ENCODE assay signal across 18 cellular contexts in genomic region chr11:45212566-45213315, GRCh38.
DNase-seq lines count a peak whose midpoint lies in the region; ATAC-seq, FAIRE-seq and TF ChIP-seq lines count a peak whose summit lies in the region.
"Had no signal": no experiment of that assay in that cellular context is flagged by ENCODE, and none has a peak within 500 bp of the region (broad histone marks: within the 10 kb centered on the region; RNA-seq: fewer than 3 reads in every experiment).

No MANE protein-coding gene starts in this region.

- no peak overlapping the region for H3K4me3 Mint-ChIP-seq in neural progenitor cell
- H3K4me3 Mint-ChIP-seq: activated naive CD8-positive, alpha-beta T cell; CD4-positive, CD25-positive, alpha-beta regulatory T cell; T-helper 2 cell treated with Interferon-gamma antibody and Interleukin-4, amounts not matched to agents 5 μg/mL and 100 μg/mL, for 36 hours had no signal

- ATAC-seq in HG03378 (IDR thresholded peaks at IDR 0.05; ENCODE audit: unreplicated experiment), result no peak
- ATAC-seq: stimulated activated naive CD8-positive, alpha-beta T cell treated with anti-CD3 and anti-CD28 coated beads, Interleukin-15, Interleukin-2, amounts not matched to agents 100 U/mL and 50 U/mL, for 24 hours had no signal

- no peak overlapping the region for H3K9ac ChIP-seq in neural progenitor cell

- TF ChIP-seq CTCF in C4-2B (conservative IDR thresholded peaks at IDR 0.05) (peak; percentile 47), HFF-Myc (IDR thresholded peaks at IDR 0.05; ENCODE audit: low read depth, low read length, missing control alignments) (peak; percentile 31), neural progenitor cell (IDR thresholded peaks at IDR 0.05) (peak; percentile 72)

- no peak overlapping the region for H3K4me3 ChIP-seq in HFF-Myc (replicated peaks; ENCODE audit: low read depth, low read length)
- no peak overlapping the region for H3K4me3 ChIP-seq in neural progenitor cell
- H3K4me3 ChIP-seq in small intestine (ENCODE audit: low read depth in 1 of 2, low read length in 2 of 2), result no peak overlapping the region
- H3K4me3 ChIP-seq: skin epidermis, vagina had no signal

- H3K4me2 ChIP-seq in neural progenitor cell, result no peak overlapping the region

- peaks cover 10% of the 10 kb centered on the region for H3K27me3 Mint-ChIP-seq in neural progenitor cell (ENCODE audit: insufficient read depth, low read depth)
- H3K27me3 Mint-ChIP-seq: activated naive CD8-positive, alpha-beta T cell; CD4-positive, CD25-positive, alpha-beta regulatory T cell had no signal

- no peaks in the 10 kb centered on the region for H3K27me3 ChIP-seq in neural progenitor cell
- no peaks in the 10 kb centered on the region for H3K27me3 ChIP-seq in small intestine (ENCODE audit: control insufficient read depth in 2 of 2, insufficient read depth in 2 of 2, low read length in 2 of 2)
- H3K27me3 ChIP-seq: neutrophil, vagina had no signal

- H3K27ac ChIP-seq in C4-2B, result no peak overlapping the region
- peak overlapping the region; percentile 10 for H3K27ac ChIP-seq in cingulate gyrus (ENCODE audit: low read depth, low read length)
- no peak overlapping the region for H3K27ac ChIP-seq in neural progenitor cell
- H3K27ac ChIP-seq in small intestine (ENCODE audit: low read depth in 1 of 2, low read length in 1 of 2), result no peak overlapping the region
- H3K27ac ChIP-seq: neutrophil, skin epidermis, vagina had no signal

- H4K20me1 ChIP-seq in neural progenitor cell (ENCODE audit: low read depth), result no peaks in the 10 kb centered on the region

- peaks cover 5% of the 10 kb centered on the region for H3F3A ChIP-seq in neural progenitor cell (ENCODE audit: low read depth)

- H3K36me3 ChIP-seq in neural progenitor cell (no peaks in the 10 kb centered on the region), small intestine (ENCODE audit: control insufficient read depth in 2 of 2, insufficient read depth in 2 of 2, low read length in 2 of 2) (no peaks in the 10 kb centered on the region)

- no peaks in the 10 kb centered on the region for H3K79me2 ChIP-seq in neural progenitor cell (ENCODE audit: low read depth)

- H3K4me1 ChIP-seq in neural progenitor cell (peaks cover 14% of the 10 kb centered on the region), small intestine (ENCODE audit: control insufficient read depth in 2 of 2, insufficient read depth in 1 of 2, low read depth in 1 of 2, low read length in 1 of 2) (no peaks in the 10 kb centered on the region)

- no peak overlapping the region for H2AFZ ChIP-seq in neural progenitor cell (replicated peaks)

- H3K27ac Mint-ChIP-seq in neural progenitor cell, result no peak overlapping the region
- H3K27ac Mint-ChIP-seq: CD4-positive, CD25-positive, alpha-beta regulatory T cell; T-helper 2 cell treated with Interferon-gamma antibody and Interleukin-4, amounts not matched to agents 5 μg/mL and 100 μg/mL, for 36 hours had no signal

- no peak for FAIRE-seq in small intestine (lab: Jason Lieb, UNC)
- FAIRE-seq: endometrium had no signal

- no peak for DNase-seq in HFF-Myc (ENCODE audit: extremely low read depth, low read depth)
- peak; percentile 67 for DNase-seq in neural progenitor cell (ENCODE audit: low spot score)
- no peak for DNase-seq in SKM-1 treated with dmso at 0.1 percent for 144 hours (lab: John Stamatoyannopoulos, UW; ENCODE audit: unreplicated experiment)
- DNase-seq in small intestine, result no peak
- DNase-seq in GM19240 (ENCODE audit: insufficient read length, low spot score), result no peak
- DNase-seq: activated T-cell treated with anti-CD3 and anti-CD28 coated beads for 4 hours; CD4-positive, CD25-positive, alpha-beta regulatory T cell; NCI-H1930; stimulated activated naive CD8-positive, alpha-beta T cell treated with anti-CD3 and anti-CD28 coated beads, Interleukin-15, Interleukin-2, amounts not matched to agents 100 U/mL and 50 U/mL, for 24 hours had no signal

- H3K4me1 Mint-ChIP-seq in neural progenitor cell, result peaks cover 18% of the 10 kb centered on the region

- H3K9me3 ChIP-seq in neural progenitor cell (ENCODE audit: low read depth) (no peaks in the 10 kb centered on the region), small intestine (ENCODE audit: control insufficient read depth, low read depth) (no peaks in the 10 kb centered on the region)
- H3K9me3 ChIP-seq: neutrophil, vagina had no signal

- WGBS in small intestine, 3 donors, result 93 to 96% (median 96%) methylated on average over 30 to 31 of the region's 31 CpGs

- no peaks in the 10 kb centered on the region for H3K9me3 Mint-ChIP-seq in neural progenitor cell
- H3K9me3 Mint-ChIP-seq: CD4-positive, CD25-positive, alpha-beta regulatory T cell; T-helper 2 cell treated with Interferon-gamma antibody and Interleukin-4, amounts not matched to agents 5 μg/mL and 100 μg/mL, for 36 hours had no signal

- no peaks in the 10 kb centered on the region for H3K36me3 Mint-ChIP-seq in neural progenitor cell
- H3K36me3 Mint-ChIP-seq: activated naive CD8-positive, alpha-beta T cell had no signal
